ENCODE assay signal across 12 cellular contexts in the genomic region with DNA sequence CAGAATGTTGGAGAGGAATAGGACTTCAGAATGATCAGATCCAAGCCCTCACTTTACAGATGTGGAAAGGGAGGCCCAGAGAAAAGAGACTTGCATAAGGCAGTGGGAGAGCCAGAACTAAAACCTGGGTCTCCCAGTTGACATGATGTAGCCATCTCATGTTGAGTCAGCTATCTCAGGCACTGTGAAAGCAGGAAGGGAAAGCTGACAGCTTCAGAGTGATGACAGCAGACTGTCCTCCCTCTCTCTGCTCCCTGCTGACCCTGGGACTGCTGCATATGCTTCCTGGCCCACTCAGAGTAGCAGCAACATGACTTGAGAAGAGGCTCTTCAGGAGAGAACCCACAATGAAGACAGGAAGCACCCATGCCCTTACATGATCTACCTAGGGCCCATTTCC. TPM values are rescaled to one million over a fixed set of nuclear protein-coding genes. Genes with fewer than 3 reads are reported as not detected.
DNase-seq lines count a peak whose midpoint lies in the region; ATAC-seq and TF ChIP-seq lines count a peak whose summit lies in the region.
"Had no signal": no experiment of that assay in that cellular context is flagged by ENCODE, and none has a peak within 500 bp of the region (broad histone marks: within the 10 kb centered on the region; RNA-seq: fewer than 3 reads in every experiment).

No MANE protein-coding gene starts in this region.

- no peaks in the 10 kb centered on the region for H3K27me3 Mint-ChIP-seq in activated CD8-positive, alpha-beta T cell treated with anti-CD3 and anti-CD28 coated beads for 36 hours
- H3K27me3 Mint-ChIP-seq in activated CD8-positive, alpha-beta T cell treated with anti-CD3 and anti-CD28 coated beads, Interleukin-2, amount 10 ng/mL, durations not matched to agents 7 days and 5 days (ENCODE audit: low read depth) = no peaks in the 10 kb centered on the region
- no peaks in the 10 kb centered on the region for H3K27me3 Mint-ChIP-seq in nephron progenitor cell (ENCODE audit: low read depth, poor library complexity)
- H3K27me3 Mint-ChIP-seq: activated naive CD8-positive, alpha-beta T cell treated with anti-CD3 and anti-CD28 coated beads, Interleukin-2, amount 10 ng/mL, durations not matched to agents 7 days and 5 days; natural killer cell treated with Interleukin-12 subunit alpha and Interleukin-12 subunit beta and Interleukin-15 and Interleukin-18, amount 100 ng/mL, for 72 hours; T-helper 17 cell had no signal

- CTCF ChIA-PET in activated CD8-positive, alpha-beta T cell treated with anti-CD3 and anti-CD28 coated beads for 36 hours (lab: Charles Lee) = no interaction called here
- CTCF ChIA-PET in activated CD8-positive, alpha-beta T cell treated with anti-CD3 and anti-CD28 coated beads, Interleukin-2, amount 10 ng/mL, durations not matched to agents 7 days and 5 days (lab: Charles Lee) = no interaction called here

- no peak for DNase-seq in activated CD8-positive, alpha-beta T cell treated with anti-CD3 and anti-CD28 coated beads for 36 hours
- DNase-seq in activated CD8-positive, alpha-beta T cell treated with anti-CD3 and anti-CD28 coated beads, Interleukin-2, amount 10 ng/mL, durations not matched to agents 7 days and 5 days = no peak
- DNase-seq in renal cortical epithelial cell (ENCODE audit: low read depth) (peak; percentile 45), nephron progenitor cell (no peak), SW 1271 (lab: John Stamatoyannopoulos, UW) (no peak), cortex of kidney (lab: John Stamatoyannopoulos, UW) (no peak)
- DNase-seq: activated naive CD8-positive, alpha-beta T cell treated with anti-CD3 and anti-CD28 coated beads, Interleukin-2, amount 10 ng/mL, durations not matched to agents 7 days and 5 days; NCI-H1048; T-helper 17 cell had no signal

- H3K27ac Mint-ChIP-seq in activated CD8-positive, alpha-beta T cell treated with anti-CD3 and anti-CD28 coated beads for 36 hours = no peak overlapping the region
- H3K27ac Mint-ChIP-seq in activated CD8-positive, alpha-beta T cell treated with anti-CD3 and anti-CD28 coated beads, Interleukin-2, amount 10 ng/mL, durations not matched to agents 7 days and 5 days = no peak overlapping the region
- H3K27ac Mint-ChIP-seq in nephron progenitor cell = no peak overlapping the region
- H3K27ac Mint-ChIP-seq: activated naive CD8-positive, alpha-beta T cell treated with anti-CD3 and anti-CD28 coated beads, Interleukin-2, amount 10 ng/mL, durations not matched to agents 7 days and 5 days; natural killer cell treated with Interleukin-12 subunit alpha and Interleukin-12 subunit beta and Interleukin-15 and Interleukin-18, amount 100 ng/mL, for 72 hours; T-helper 17 cell had no signal

- POLR2A ChIA-PET in activated CD8-positive, alpha-beta T cell treated with anti-CD3 and anti-CD28 coated beads for 36 hours (lab: Charles Lee) = no interaction called here
- POLR2A ChIA-PET in activated CD8-positive, alpha-beta T cell treated with anti-CD3 and anti-CD28 coated beads, Interleukin-2, amount 10 ng/mL, durations not matched to agents 7 days and 5 days (lab: Charles Lee) = no interaction called here

- no peak overlapping the region for H3K4me3 Mint-ChIP-seq in activated CD8-positive, alpha-beta T cell treated with anti-CD3 and anti-CD28 coated beads for 36 hours
- no peak overlapping the region for H3K4me3 Mint-ChIP-seq in activated CD8-positive, alpha-beta T cell treated with anti-CD3 and anti-CD28 coated beads, Interleukin-2, amount 10 ng/mL, durations not matched to agents 7 days and 5 days
- no peak overlapping the region for H3K4me3 Mint-ChIP-seq in nephron progenitor cell
- H3K4me3 Mint-ChIP-seq: activated naive CD8-positive, alpha-beta T cell treated with anti-CD3 and anti-CD28 coated beads, Interleukin-2, amount 10 ng/mL, durations not matched to agents 7 days and 5 days; natural killer cell treated with Interleukin-12 subunit alpha and Interleukin-12 subunit beta and Interleukin-15 and Interleukin-18, amount 100 ng/mL, for 72 hours; T-helper 17 cell had no signal

- intact Hi-C loops in activated CD8-positive, alpha-beta T cell treated with anti-CD3 and anti-CD28 coated beads for 36 hours (cut with micrococcal nuclease) = no loop called here

- H3K9me3 Mint-ChIP-seq in activated CD8-positive, alpha-beta T cell treated with anti-CD3 and anti-CD28 coated beads for 36 hours = no peaks in the 10 kb centered on the region
- no peaks in the 10 kb centered on the region for H3K9me3 Mint-ChIP-seq in activated CD8-positive, alpha-beta T cell treated with anti-CD3 and anti-CD28 coated beads, Interleukin-2, amount 10 ng/mL, durations not matched to agents 7 days and 5 days (ENCODE audit: insufficient read depth)
- no peaks in the 10 kb centered on the region for H3K9me3 Mint-ChIP-seq in nephron progenitor cell
- H3K9me3 Mint-ChIP-seq: activated naive CD8-positive, alpha-beta T cell treated with anti-CD3 and anti-CD28 coated beads, Interleukin-2, amount 10 ng/mL, durations not matched to agents 7 days and 5 days; natural killer cell treated with Interleukin-12 subunit alpha and Interleukin-12 subunit beta and Interleukin-15 and Interleukin-18, amount 100 ng/mL, for 72 hours had no signal

- ATAC-seq in activated CD8-positive, alpha-beta T cell treated with anti-CD3 and anti-CD28 coated beads for 36 hours = peak; percentile 61
- ATAC-seq in activated CD8-positive, alpha-beta T cell treated with anti-CD3 and anti-CD28 coated beads, Interleukin-2, amount 10 ng/mL, durations not matched to agents 7 days and 5 days = no peak
- ATAC-seq in HG02588 (IDR thresholded peaks at IDR 0.05; ENCODE audit: unreplicated experiment) (peak; percentile 89), HG03558 (IDR thresholded peaks at IDR 0.05; ENCODE audit: extremely low read depth, unreplicated experiment) (peak; percentile 88)
- ATAC-seq: T-helper 17 cell had no signal

- no peaks in the 10 kb centered on the region for H3K36me3 Mint-ChIP-seq in activated CD8-positive, alpha-beta T cell treated with anti-CD3 and anti-CD28 coated beads for 36 hours (ENCODE audit: low read depth)
- no peaks in the 10 kb centered on the region for H3K36me3 Mint-ChIP-seq in activated CD8-positive, alpha-beta T cell treated with anti-CD3 and anti-CD28 coated beads, Interleukin-2, amount 10 ng/mL, durations not matched to agents 7 days and 5 days (ENCODE audit: low read depth)
- H3K36me3 Mint-ChIP-seq in nephron progenitor cell (ENCODE audit: low read depth) = no peaks in the 10 kb centered on the region
- H3K36me3 Mint-ChIP-seq: natural killer cell treated with Interleukin-12 subunit alpha and Interleukin-12 subunit beta and Interleukin-15 and Interleukin-18, amount 100 ng/mL, for 72 hours had no signal

- TF ChIP-seq CTCF in activated CD8-positive, alpha-beta T cell treated with anti-CD3 and anti-CD28 coated beads for 36 hours (IDR thresholded peaks at IDR 0.05) = no peak
- no peak for TF ChIP-seq CTCF in nephron progenitor cell (IDR thresholded peaks at IDR 0.05)

- peaks cover 2% of the 10 kb centered on the region for H3K4me1 Mint-ChIP-seq in activated CD8-positive, alpha-beta T cell treated with anti-CD3 and anti-CD28 coated beads for 36 hours (ENCODE audit: low read depth)
- H3K4me1 Mint-ChIP-seq in activated CD8-positive, alpha-beta T cell treated with anti-CD3 and anti-CD28 coated beads, Interleukin-2, amount 10 ng/mL, durations not matched to agents 7 days and 5 days (ENCODE audit: low read depth) = no peaks in the 10 kb centered on the region
- peaks cover 22% of the 10 kb centered on the region for H3K4me1 Mint-ChIP-seq in nephron progenitor cell
- H3K4me1 Mint-ChIP-seq: activated naive CD8-positive, alpha-beta T cell treated with anti-CD3 and anti-CD28 coated beads, Interleukin-2, amount 10 ng/mL, durations not matched to agents 7 days and 5 days; T-helper 17 cell had no signal

RNA-seq across cellular contexts. Expression of a gene that starts 14.7 kb away (rescaled TPM):
- 1 to 10 TPM; 7.6 to 7.9 TPM for total RNA-seq in activated CD8-positive, alpha-beta T cell treated with anti-CD3 and anti-CD28 coated beads for 36 hours
- total RNA-seq in activated CD8-positive, alpha-beta T cell treated with anti-CD3 and anti-CD28 coated beads, Interleukin-2, amount 10 ng/mL, durations not matched to agents 7 days and 5 days = 1 to 10 TPM; 4.8 TPM
- total RNA-seq in renal cortical epithelial cell = 1.4 and 5.5 TPM in 2 replicates
